1 cellular context compared by ENCODE assay signal in genomic region chr17:58665946-58666857, GRCh38.
TF ChIP-seq lines count a peak whose summit lies in the region.

No MANE protein-coding gene starts in this region.

TF ChIP-seq in K562, 482 proteins besides CTCF, POLR2A, EP300 and RAD21 (continued from another document):
- no peak for TF ChIP-seq ARID3B (CRISPR knock-in tag; IDR thresholded peaks at IDR 0.05; ENCODE audit: borderline replicate concordance)
